In genomic region chr10:129932182-129932581, GRCh38 we compare ENCODE assay signal across 31 cellular contexts. TPM values are rescaled to one million over a fixed set of nuclear protein-coding genes. Genes with fewer than 3 reads are reported as not detected.
"Had no signal": no experiment of that assay in that cellular context is flagged by ENCODE, and none has a peak within 500 bp of the region (broad histone marks: within the 10 kb centered on the region; RNA-seq: fewer than 3 reads in every experiment).

No MANE protein-coding gene starts in this region.

- H3K4me3 ChIP-seq: SJCRH30, SK-N-MC had no signal

- H3K4me1 Mint-ChIP-seq: activated CD4-positive, alpha-beta T cell treated with anti-CD3 and anti-CD28 coated beads, Interleukin-2, amount 10 ng/mL, durations not matched to agents 24 days and 14 days; activated naive CD4-positive, alpha-beta T cell treated with anti-CD3 and anti-CD28 coated beads, Interleukin-2, amount 50 U/mL, for 24 hours; IgD-negative memory B cell had no signal

- H3K9me3 ChIP-seq: SJCRH30 had no signal

- DNase-seq: activated CD4-positive, alpha-beta T cell treated with anti-CD3 and anti-CD28 coated beads, Interleukin-2, amount 10 ng/mL, durations not matched to agents 24 days and 14 days; activated CD4-positive, alpha-beta T cell treated with anti-CD3 and anti-CD28 coated beads, Interleukin-2, amount 50 U/mL, for 4 hours; activated CD8-positive, alpha-beta T cell treated with anti-CD3 and anti-CD28 coated beads, Interleukin-2, amount 10 ng/mL, durations not matched to agents 7 days and 5 days; activated gamma-delta T cell; activated naive CD4-positive, alpha-beta T cell treated with Interleukin-2 at 50 U/mL for 16 hours; activated T-cell treated with anti-CD3 and anti-CD28 coated beads, Interleukin-2, amount 50 U/mL, for 24 hours; amniotic stem cell; brain microvascular endothelial cell; Karpas-422; KBM-7; NCI-H1105; NCI-H1417 treated with DMSO at 0.1 percent for 48 hours; NCI-H187 treated with DMSO at 0.1 percent for 48 hours; NCI-H2081; NCI-H226; NCI-H446 treated with DMSO at 0.1 percent for 48 hours; NCI-H524; NCI-H69; NCI-H82; RPMI8226; SJCRH30; T1000 had no signal

- H3K27ac Mint-ChIP-seq: activated CD4-positive, alpha-beta T cell treated with anti-CD3 and anti-CD28 coated beads, Interleukin-2, amount 10 ng/mL, durations not matched to agents 24 days and 14 days; activated CD8-positive, alpha-beta T cell treated with anti-CD3 and anti-CD28 coated beads, Interleukin-2, amount 10 ng/mL, durations not matched to agents 7 days and 5 days; activated naive CD4-positive, alpha-beta T cell treated with anti-CD3 and anti-CD28 coated beads, Interleukin-2, amount 50 U/mL, for 24 hours; activated T-cell treated with anti-CD3 and anti-CD28 coated beads, Interleukin-2, amount 50 U/mL, for 24 hours; activated T-helper 2 cell treated with anti-CD3 and anti-CD28 coated beads, Interferon-gamma antibody, Interleukin-2, Interleukin-4, amounts not matched to agents 10 μg/mL and 5 μg/mL and 100 μg/mL, durations not matched to agents 14 hours and 24 hours and 36 hours; IgD-negative memory B cell had no signal

- H3K9me3 Mint-ChIP-seq: activated CD4-positive, alpha-beta T cell treated with anti-CD3 and anti-CD28 coated beads, Interleukin-2, amount 10 ng/mL, durations not matched to agents 24 days and 14 days; activated naive CD4-positive, alpha-beta T cell treated with anti-CD3 and anti-CD28 coated beads, Interleukin-2, amount 50 U/mL, for 24 hours; activated T-cell treated with anti-CD3 and anti-CD28 coated beads, Interleukin-2, amount 50 U/mL, for 24 hours; activated T-helper 2 cell treated with anti-CD3 and anti-CD28 coated beads, Interferon-gamma antibody, Interleukin-2, Interleukin-4, amounts not matched to agents 10 μg/mL and 5 μg/mL and 100 μg/mL, durations not matched to agents 14 hours and 24 hours and 36 hours; IgD-negative memory B cell had no signal

- H3K36me3 ChIP-seq: brain microvascular endothelial cell, SJCRH30 had no signal

- H3K4me3 Mint-ChIP-seq: activated CD4-positive, alpha-beta T cell treated with anti-CD3 and anti-CD28 coated beads, Interleukin-2, amount 10 ng/mL, durations not matched to agents 24 days and 14 days; activated CD8-positive, alpha-beta T cell treated with anti-CD3 and anti-CD28 coated beads, Interleukin-2, amount 10 ng/mL, durations not matched to agents 7 days and 5 days; activated naive CD4-positive, alpha-beta T cell treated with anti-CD3 and anti-CD28 coated beads, Interleukin-2, amount 50 U/mL, for 24 hours; activated T-cell treated with anti-CD3 and anti-CD28 coated beads, Interleukin-2, amount 50 U/mL, for 24 hours; IgD-negative memory B cell had no signal

- ATAC-seq: activated CD8-positive, alpha-beta T cell treated with anti-CD3 and anti-CD28 coated beads, Interleukin-2, amount 10 ng/mL, durations not matched to agents 7 days and 5 days; HepG2; Panc1 had no signal

- H3K27me3 Mint-ChIP-seq: activated CD4-positive, alpha-beta T cell treated with anti-CD3 and anti-CD28 coated beads, Interleukin-2, amount 10 ng/mL, durations not matched to agents 24 days and 14 days had no signal

- H3K4me1 ChIP-seq: SJCRH30 had no signal

- H3K27me3 ChIP-seq: brain microvascular endothelial cell, SJCRH30 had no signal

- H3K36me3 Mint-ChIP-seq: activated naive CD4-positive, alpha-beta T cell treated with anti-CD3 and anti-CD28 coated beads, Interleukin-2, amount 50 U/mL, for 24 hours; IgD-negative memory B cell had no signal

- H3K27ac ChIP-seq: brain microvascular endothelial cell, SJCRH30, SK-N-MC had no signal

RNA-seq across cellular contexts. Expression of gene EBF3, which starts 31.9 kb away (rescaled TPM):
- total RNA-seq: activated CD4-positive, alpha-beta T cell treated with anti-CD3 and anti-CD28 coated beads, Interleukin-2, amount 10 ng/mL, durations not matched to agents 24 days and 14 days; activated CD8-positive, alpha-beta T cell treated with anti-CD3 and anti-CD28 coated beads, Interleukin-2, amount 10 ng/mL, durations not matched to agents 7 days and 5 days; activated T-helper 2 cell treated with anti-CD3 and anti-CD28 coated beads, Interferon-gamma antibody, Interleukin-2, Interleukin-4, amounts not matched to agents 10 μg/mL and 5 μg/mL and 100 μg/mL, durations not matched to agents 14 hours and 24 hours and 36 hours; HepG2; MCF 10A; T-helper 1 cell treated with Interleukin-12 subunit alpha and Interleukin-12 subunit beta and Interleukin-4 antibody, amounts not matched to agents 30 ng/mL and 1 ng/mL, for 36 hours; T-helper 2 cell treated with Interferon-gamma antibody and Interleukin-4, amounts not matched to agents 100 ng/mL and 5 ng/mL, for 36 hours had no signal
